In the genomic region with DNA sequence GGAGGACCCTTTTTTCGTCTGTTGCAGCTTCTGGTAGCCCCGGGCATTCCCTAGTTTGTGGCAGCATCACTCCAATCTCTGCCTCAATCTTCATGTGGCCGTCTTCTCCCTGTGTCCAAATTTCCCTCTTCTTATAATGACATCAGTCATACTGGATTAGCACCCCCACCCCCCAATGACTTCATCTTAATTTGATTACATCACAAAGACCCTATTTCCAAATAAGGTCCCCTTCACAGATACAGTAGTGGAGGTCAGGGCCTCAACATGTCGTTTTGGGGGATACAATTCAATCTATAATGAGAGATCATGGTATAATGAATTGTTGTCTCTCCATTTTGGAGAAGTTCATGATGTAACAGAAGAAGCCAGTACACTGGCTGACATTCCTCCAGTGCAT, we compare ENCODE assay signal across 23 cellular contexts. TPM values are rescaled to one million over a fixed set of nuclear protein-coding genes. Genes with fewer than 3 reads are reported as not detected.
DNase-seq lines count a peak whose midpoint lies in the region; ATAC-seq and TF ChIP-seq lines count a peak whose summit lies in the region.
"Had no signal": no experiment of that assay in that cellular context is flagged by ENCODE, and none has a peak within 500 bp of the region (broad histone marks: within the 10 kb centered on the region; RNA-seq: fewer than 3 reads in every experiment).

No MANE protein-coding gene starts in this region.

- POLR2A ChIA-PET in activated CD4-positive, alpha-beta T cell treated with anti-CD3 and anti-CD28 coated beads, Interleukin-2, amount 10 ng/mL, durations not matched to agents 7 days and 5 days (lab: Charles Lee): no interaction called here
- POLR2A ChIA-PET in activated CD8-positive, alpha-beta T cell treated with anti-CD3 and anti-CD28 coated beads for 36 hours (lab: Charles Lee): interaction anchor here (1.4 to 8.7 kb wide), 7 partner anchors 9 to 70 kb away, joined by 6 to 107 read pairs (median 10); partner anchors contain the start of gene EZH2

- intact Hi-C loops in activated CD8-positive, alpha-beta T cell treated with anti-CD3 and anti-CD28 coated beads for 36 hours (cut with micrococcal nuclease): loop anchor here (5.0 kb wide), 1 partner anchor 40 kb away; no protein-coding TSS in a partner anchor

- no peaks in the 10 kb centered on the region for H3K36me3 ChIP-seq in CD4-positive, CD25-positive, alpha-beta regulatory T cell (ENCODE audit: control insufficient read depth, insufficient read depth, low read length)
- no peaks in the 10 kb centered on the region for H3K36me3 ChIP-seq in effector memory CD4-positive, alpha-beta T cell (ENCODE audit: control insufficient read depth, insufficient read depth, low read length)
- no peaks in the 10 kb centered on the region for H3K36me3 ChIP-seq in H7 (replicated peaks; ENCODE audit: control insufficient read depth, insufficient read depth, low read length)
- H3K36me3 ChIP-seq: BE2C, cardiac muscle cell, left lung, Peyer's patch had no signal

- no peak for ATAC-seq in CD4-positive, CD25-positive, alpha-beta regulatory T cell (ENCODE audit: low read depth in 2 of 2)
- no peak for ATAC-seq in activated CD8-positive, alpha-beta T cell treated with anti-CD3 and anti-CD28 coated beads for 36 hours
- ATAC-seq: left lung had no signal

- TF ChIP-seq CTCF in activated CD8-positive, alpha-beta T cell treated with anti-CD3 and anti-CD28 coated beads for 36 hours (IDR thresholded peaks at IDR 0.05): no peak

- DNase-seq in activated CD4-positive, alpha-beta T cell treated with anti-CD3 and anti-CD28 coated beads, Interleukin-2, amount 10 ng/mL, durations not matched to agents 7 days and 5 days: no peak
- DNase-seq in activated CD4-positive, alpha-beta T cell treated with anti-CD3 and anti-CD28 coated beads, Interleukin-2, amount 50 U/mL, for 1 hour: no peak
- no peak for DNase-seq in CD4-positive, CD25-positive, alpha-beta regulatory T cell
- DNase-seq in activated CD8-positive, alpha-beta T cell treated with anti-CD3 and anti-CD28 coated beads for 36 hours: peak; percentile 26
- DNase-seq in effector memory CD4-positive, alpha-beta T cell: no peak
- DNase-seq in H4 (ENCODE audit: low spot score) (no peak), SW 1271 (lab: John Stamatoyannopoulos, UW) (no peak), H7 (no peak)
- DNase-seq: aorta, BE2C, dermis blood vessel endothelial cell, left lung, NCI-H1092, NCI-H187, NCI-H526 treated with DMSO at 0.1 percent for 48 hours, Peyer's patch, SIG-M5, testis had no signal

- peaks cover 66% of the 10 kb centered on the region for H3K4me1 Mint-ChIP-seq in activated CD4-positive, alpha-beta T cell treated with anti-CD3 and anti-CD28 coated beads, Interleukin-2, amount 10 ng/mL, durations not matched to agents 7 days and 5 days
- H3K4me1 Mint-ChIP-seq in CD4-positive, CD25-positive, alpha-beta regulatory T cell: peaks cover 16 to 62% (median 47%) of the 10 kb centered on the region in 4 donors
- peaks cover 71% of the 10 kb centered on the region for H3K4me1 Mint-ChIP-seq in activated CD8-positive, alpha-beta T cell treated with anti-CD3 and anti-CD28 coated beads for 36 hours (ENCODE audit: low read depth)

- H3K27me3 Mint-ChIP-seq in activated CD4-positive, alpha-beta T cell treated with anti-CD3 and anti-CD28 coated beads, Interleukin-2, amount 10 ng/mL, durations not matched to agents 7 days and 5 days: peaks cover 3% of the 10 kb centered on the region
- no peaks in the 10 kb centered on the region for H3K27me3 Mint-ChIP-seq in CD4-positive, CD25-positive, alpha-beta regulatory T cell
- H3K27me3 Mint-ChIP-seq in activated CD8-positive, alpha-beta T cell treated with anti-CD3 and anti-CD28 coated beads for 36 hours: no peaks in the 10 kb centered on the region

- H3K9me3 ChIP-seq in CD4-positive, CD25-positive, alpha-beta regulatory T cell (ENCODE audit: control insufficient read depth in 2 of 2, low read length in 2 of 2): no peaks in the 10 kb centered on the region
- no peaks in the 10 kb centered on the region for H3K9me3 ChIP-seq in effector memory CD4-positive, alpha-beta T cell (ENCODE audit: control insufficient read depth, low read length)
- H3K9me3 ChIP-seq: A549, BE2C, left lung, Peyer's patch, testis had no signal

- H3K36me3 Mint-ChIP-seq in activated CD4-positive, alpha-beta T cell treated with anti-CD3 and anti-CD28 coated beads, Interleukin-2, amount 10 ng/mL, durations not matched to agents 7 days and 5 days (ENCODE audit: low read depth): no peaks in the 10 kb centered on the region
- H3K36me3 Mint-ChIP-seq in CD4-positive, CD25-positive, alpha-beta regulatory T cell: no peaks in the 10 kb centered on the region
- peaks cover 8% of the 10 kb centered on the region for H3K36me3 Mint-ChIP-seq in activated CD8-positive, alpha-beta T cell treated with anti-CD3 and anti-CD28 coated beads for 36 hours (ENCODE audit: low read depth)
- H3K36me3 Mint-ChIP-seq: mesothelial cell of epicardium had no signal

- H3K4me3 ChIP-seq in CD4-positive, CD25-positive, alpha-beta regulatory T cell (ENCODE audit: low read depth, low read length): peak overlapping the region; percentile 82
- H3K4me3 ChIP-seq in effector memory CD4-positive, alpha-beta T cell (ENCODE audit: insufficient read depth, low read depth, low read length, poor library complexity, severe bottlenecking): no peak overlapping the region
- no peak overlapping the region for H3K4me3 ChIP-seq in H7 (ENCODE audit: insufficient read depth, low read depth, low read length)
- H3K4me3 ChIP-seq: A549, cardiac muscle cell, left lung, Peyer's patch, smooth muscle cell, testis had no signal

- no peaks in the 10 kb centered on the region for H3K27me3 ChIP-seq in CD4-positive, CD25-positive, alpha-beta regulatory T cell (ENCODE audit: control insufficient read depth, insufficient read depth, low read length)
- no peaks in the 10 kb centered on the region for H3K27me3 ChIP-seq in effector memory CD4-positive, alpha-beta T cell (replicated peaks; ENCODE audit: control insufficient read depth, insufficient read depth, low read length, poor library complexity, severe bottlenecking)
- H3K27me3 ChIP-seq in H7 (ENCODE audit: control insufficient read depth, insufficient read depth, low read length): no peaks in the 10 kb centered on the region
- H3K27me3 ChIP-seq: BE2C, cardiac muscle cell, Peyer's patch, testis had no signal

- no peaks in the 10 kb centered on the region for H3K9me3 Mint-ChIP-seq in activated CD4-positive, alpha-beta T cell treated with anti-CD3 and anti-CD28 coated beads, Interleukin-2, amount 10 ng/mL, durations not matched to agents 7 days and 5 days
- no peaks in the 10 kb centered on the region for H3K9me3 Mint-ChIP-seq in CD4-positive, CD25-positive, alpha-beta regulatory T cell
- H3K9me3 Mint-ChIP-seq in activated CD8-positive, alpha-beta T cell treated with anti-CD3 and anti-CD28 coated beads for 36 hours: peaks cover 3% of the 10 kb centered on the region
- H3K9me3 Mint-ChIP-seq: mesothelial cell of epicardium, nephron had no signal

- H3K4me1 ChIP-seq in CD4-positive, CD25-positive, alpha-beta regulatory T cell (ENCODE audit: control insufficient read depth, insufficient read depth, low read length, poor library complexity, severe bottlenecking): peaks cover 45% of the 10 kb centered on the region
- H3K4me1 ChIP-seq in effector memory CD4-positive, alpha-beta T cell (ENCODE audit: control insufficient read depth, insufficient read depth, low read length, poor library complexity, severe bottlenecking): peaks cover 49% of the 10 kb centered on the region
- H3K4me1 ChIP-seq: left lung had no signal

- H3K27ac ChIP-seq in CD4-positive, CD25-positive, alpha-beta regulatory T cell (ENCODE audit: insufficient read depth, low read length, poor library complexity, severe bottlenecking): peak overlapping the region; percentile 70
- peak overlapping the region; percentile 29 for H3K27ac ChIP-seq in effector memory CD4-positive, alpha-beta T cell (ENCODE audit: insufficient read depth, low read length, poor library complexity, severe bottlenecking)
- H3K27ac ChIP-seq: A549, cardiac muscle cell, left lung, Peyer's patch, testis had no signal

- CTCF ChIA-PET in activated CD4-positive, alpha-beta T cell treated with anti-CD3 and anti-CD28 coated beads, Interleukin-2, amount 10 ng/mL, durations not matched to agents 7 days and 5 days (lab: Charles Lee): interaction anchor here (0.7 to 1.1 kb wide), 3 partner anchors 9 to 29 kb away, joined by 3 to 5 read pairs (median 3); no protein-coding TSS in a partner anchor
- CTCF ChIA-PET in activated CD8-positive, alpha-beta T cell treated with anti-CD3 and anti-CD28 coated beads for 36 hours (lab: Charles Lee): interaction anchor here (1.0 to 5.1 kb wide), 7 partner anchors 9 to 56 kb away, joined by 3 to 38 read pairs (median 8); partner anchors contain the start of gene EZH2

- peak overlapping the region; percentile 93 for H3K27ac Mint-ChIP-seq in activated CD4-positive, alpha-beta T cell treated with anti-CD3 and anti-CD28 coated beads, Interleukin-2, amount 10 ng/mL, durations not matched to agents 7 days and 5 days
- peak overlapping the region in 2 of 3 donors; percentile 59 to 95 for H3K27ac Mint-ChIP-seq in CD4-positive, CD25-positive, alpha-beta regulatory T cell
- H3K27ac Mint-ChIP-seq in activated CD8-positive, alpha-beta T cell treated with anti-CD3 and anti-CD28 coated beads for 36 hours: peak overlapping the region; percentile 99
- H3K27ac Mint-ChIP-seq: mesothelial cell of epicardium, nephron had no signal

- peak overlapping the region; percentile 57 for H3K4me3 Mint-ChIP-seq in activated CD4-positive, alpha-beta T cell treated with anti-CD3 and anti-CD28 coated beads, Interleukin-2, amount 10 ng/mL, durations not matched to agents 7 days and 5 days
- H3K4me3 Mint-ChIP-seq in CD4-positive, CD25-positive, alpha-beta regulatory T cell: peak overlapping the region; percentile 57 to 91 (median 74)
- H3K4me3 Mint-ChIP-seq in activated CD8-positive, alpha-beta T cell treated with anti-CD3 and anti-CD28 coated beads for 36 hours: peak overlapping the region; percentile 63
- H3K4me3 Mint-ChIP-seq: mesothelial cell of epicardium, nephron had no signal

RNA-seq across cellular contexts. Expression of gene EZH2, which starts 28.1 kb away (rescaled TPM):
- 100 to 1,000 TPM; 120 to 128 TPM for total RNA-seq in activated CD4-positive, alpha-beta T cell treated with anti-CD3 and anti-CD28 coated beads, Interleukin-2, amount 10 ng/mL, durations not matched to agents 7 days and 5 days
- 78.6 TPM for total RNA-seq in CD4-positive, CD25-positive, alpha-beta regulatory T cell
- polyA plus RNA-seq in CD4-positive, CD25-positive, alpha-beta regulatory T cell: 10 to 100 TPM in 2 of 4 donors, 1 to 10 TPM in 2; 7.5 to 12.2 (median 9.7) TPM
- 100 to 1,000 TPM; 112 to 114 TPM for total RNA-seq in activated CD8-positive, alpha-beta T cell treated with anti-CD3 and anti-CD28 coated beads for 36 hours
- total RNA-seq in H4 (2014; rRNA removed; shearing (Covaris generic)): 15.2 and 30.6 TPM in 2 replicates
- total RNA-seq in H7 (2014; rRNA removed; shearing (Covaris generic)): 18.4 and 19.2 TPM in 2 replicates
